29 cellular contexts compared by ENCODE assay signal in the genomic region with DNA sequence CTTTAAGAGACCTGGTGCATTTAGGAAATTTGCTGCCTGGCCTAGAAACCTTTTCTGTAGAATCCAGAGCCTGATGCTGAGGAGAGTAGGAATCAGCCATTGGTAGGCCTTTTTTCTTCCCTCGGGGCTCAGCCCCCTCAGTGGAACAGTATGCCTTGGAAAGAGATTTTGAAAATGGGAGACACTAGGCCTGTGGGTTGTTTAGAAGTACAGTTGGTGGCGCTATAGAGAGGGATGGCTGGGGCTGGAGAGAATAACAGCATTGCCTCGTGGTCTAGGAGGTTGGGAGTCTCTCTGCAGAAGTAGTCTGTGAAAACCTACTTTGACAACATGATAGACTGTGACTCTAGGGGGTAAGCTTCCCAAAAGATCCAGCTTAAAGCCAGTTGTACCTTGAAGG. TPM values are rescaled to one million over a fixed set of nuclear protein-coding genes. Genes with fewer than 3 reads are reported as not detected.
DNase-seq lines count a peak whose midpoint lies in the region; ATAC-seq and TF ChIP-seq lines count a peak whose summit lies in the region.
"Had no signal": no experiment of that assay in that cellular context is flagged by ENCODE, and none has a peak within 500 bp of the region (broad histone marks: within the 10 kb centered on the region; RNA-seq: fewer than 3 reads in every experiment).

No MANE protein-coding gene starts in this region.

- no peaks in the 10 kb centered on the region; the same call in 1 of the 2 replicates for H3K36me3 ChIP-seq in KMS-11 (ENCODE audit: insufficient read depth)
- peaks cover 77% of the 10 kb centered on the region for H3K36me3 ChIP-seq in WERI-Rb-1
- H3K36me3 ChIP-seq in mesendoderm (ENCODE audit: control insufficient read depth, insufficient read depth, low read length) = peaks cover 22% of the 10 kb centered on the region

- H3K4me1 ChIP-seq in KMS-11 (ENCODE audit: low read depth, poor library complexity, severe bottlenecking) = peaks cover 25% of the 10 kb centered on the region
- no peaks in the 10 kb centered on the region for H3K4me1 ChIP-seq in mesendoderm (ENCODE audit: control insufficient read depth, low read depth, low read length)
- H3K4me1 ChIP-seq: A549 had no signal

- CTCF ChIA-PET in activated CD4-positive, alpha-beta T cell treated with anti-CD3 and anti-CD28 coated beads, Interleukin-2, amount 10 ng/mL, durations not matched to agents 7 days and 5 days (lab: Charles Lee) = interaction anchor here (0.6 to 3.3 kb wide), 6 partner anchors 12 to 85 kb away, joined by 3 to 19 read pairs (median 3); partner anchors contain the start of gene RNU5D-1

- H3K4me2 ChIP-seq in KMS-11 = no peak overlapping the region
- H3K4me2 ChIP-seq in mesendoderm (ENCODE audit: low read length) = no peak overlapping the region
- H3K4me2 ChIP-seq: A549 had no signal

- H3K27me3 ChIP-seq in KMS-11 (ENCODE audit: insufficient read depth, low read depth) (no peaks in the 10 kb centered on the region), WERI-Rb-1 (ENCODE audit: insufficient read depth, low read depth, severe bottlenecking) (no peaks in the 10 kb centered on the region), mesendoderm (ENCODE audit: insufficient read depth, low read length, poor library complexity) (no peaks in the 10 kb centered on the region)
- H3K27me3 ChIP-seq: cardiac muscle cell had no signal

- no peak overlapping the region for H2BK5ac ChIP-seq in mesendoderm (ENCODE audit: low read length)

- H3K27me3 Mint-ChIP-seq in activated CD4-positive, alpha-beta T cell treated with anti-CD3 and anti-CD28 coated beads, Interleukin-2, amount 10 ng/mL, durations not matched to agents 7 days and 5 days = no peaks in the 10 kb centered on the region
- H3K27me3 Mint-ChIP-seq: CD8-positive, alpha-beta memory T cell; type B pancreatic cell had no signal

- no peak overlapping the region for H3K27ac ChIP-seq in KMS-11
- H3K27ac ChIP-seq in WERI-Rb-1 = no peak overlapping the region
- H3K27ac ChIP-seq in mesendoderm (ENCODE audit: low read depth, low read length) = no peak overlapping the region
- H3K27ac ChIP-seq: A549, cardiac muscle cell, coronary artery, RWPE1, SK-N-MC had no signal

- H3K56ac ChIP-seq in mesendoderm (ENCODE audit: low read length) = no peak overlapping the region

- H3K4ac ChIP-seq in mesendoderm (ENCODE audit: low read depth, low read length) = no peak overlapping the region

- no peak overlapping the region for H2BK120ac ChIP-seq in mesendoderm (ENCODE audit: low read depth, low read length)

- H3K9me3 ChIP-seq in WERI-Rb-1 (ENCODE audit: severe bottlenecking) = no peaks in the 10 kb centered on the region
- H3K9me3 ChIP-seq: A549, HAP-1 had no signal

- H4K20me1 ChIP-seq in KMS-11 (ENCODE audit: insufficient read depth) = no peaks in the 10 kb centered on the region

- peaks cover 56% of the 10 kb centered on the region for H3K36me3 Mint-ChIP-seq in activated CD4-positive, alpha-beta T cell treated with anti-CD3 and anti-CD28 coated beads, Interleukin-2, amount 10 ng/mL, durations not matched to agents 7 days and 5 days (ENCODE audit: low read depth)
- H3K36me3 Mint-ChIP-seq: CD8-positive, alpha-beta memory T cell had no signal

- H3K9ac ChIP-seq in KMS-11 = no peak overlapping the region
- H3K9ac ChIP-seq in mesendoderm (ENCODE audit: low read length) = no peak overlapping the region

- no peak overlapping the region for H4K8ac ChIP-seq in mesendoderm (ENCODE audit: low read depth, low read length)

- H3K9me3 Mint-ChIP-seq in activated CD4-positive, alpha-beta T cell treated with anti-CD3 and anti-CD28 coated beads, Interleukin-2, amount 10 ng/mL, durations not matched to agents 7 days and 5 days = no peaks in the 10 kb centered on the region
- H3K9me3 Mint-ChIP-seq: CD8-positive, alpha-beta memory T cell; nephron progenitor cell; type B pancreatic cell had no signal

- H3K27ac Mint-ChIP-seq in activated CD4-positive, alpha-beta T cell treated with anti-CD3 and anti-CD28 coated beads, Interleukin-2, amount 10 ng/mL, durations not matched to agents 7 days and 5 days = peak overlapping the region; percentile 6
- H3K27ac Mint-ChIP-seq: nephron progenitor cell, type B pancreatic cell had no signal

- no peak overlapping the region for H3K23ac ChIP-seq in mesendoderm (ENCODE audit: low read length)

- H3K4me1 Mint-ChIP-seq in activated CD4-positive, alpha-beta T cell treated with anti-CD3 and anti-CD28 coated beads, Interleukin-2, amount 10 ng/mL, durations not matched to agents 7 days and 5 days = peaks cover 33% of the 10 kb centered on the region

- H2AFZ ChIP-seq in KMS-11 (ENCODE audit: low read depth) = no peak overlapping the region

- no peak overlapping the region for H2AK5ac ChIP-seq in mesendoderm (ENCODE audit: low read length)

- H4K5ac ChIP-seq in mesendoderm (ENCODE audit: low read length) = no peak overlapping the region

- POLR2A ChIA-PET in activated CD4-positive, alpha-beta T cell treated with anti-CD3 and anti-CD28 coated beads, Interleukin-2, amount 10 ng/mL, durations not matched to agents 7 days and 5 days (lab: Charles Lee) = no interaction called here

- no peak overlapping the region for H3K18ac ChIP-seq in mesendoderm (ENCODE audit: low read length)

- H3K4me3 Mint-ChIP-seq in activated CD4-positive, alpha-beta T cell treated with anti-CD3 and anti-CD28 coated beads, Interleukin-2, amount 10 ng/mL, durations not matched to agents 7 days and 5 days = no peak overlapping the region
- H3K4me3 Mint-ChIP-seq: CD8-positive, alpha-beta memory T cell; nephron progenitor cell; type B pancreatic cell had no signal

- H3K4me3 ChIP-seq in KMS-11 (IDR thresholded peaks at IDR 0.05; ENCODE audit: insufficient read depth, low read depth, low read length) = no peak overlapping the region
- no peak overlapping the region for H3K4me3 ChIP-seq in WERI-Rb-1 (ENCODE audit: low read depth, low read length)
- no peak overlapping the region for H3K4me3 ChIP-seq in mesendoderm (ENCODE audit: low read length)
- H3K4me3 ChIP-seq: A549, cardiac muscle cell, coronary artery, HAP-1, SK-N-MC had no signal

- no peak overlapping the region for H2BK15ac ChIP-seq in mesendoderm (replicated peaks; ENCODE audit: low read depth)

- H3K79me2 ChIP-seq in KMS-11 (ENCODE audit: insufficient read depth, low read depth) (peaks cover 42% of the 10 kb centered on the region), mesendoderm (ENCODE audit: control insufficient read depth, insufficient read depth, low read length) (peaks cover 5% of the 10 kb centered on the region)

- TF ChIP-seq POLR2A in GM18505 (IDR thresholded peaks at IDR 0.05; ENCODE audit: borderline replicate concordance, extremely low read depth, insufficient read depth, insufficient read length) = no peak

- no peak for DNase-seq in activated CD4-positive, alpha-beta T cell treated with anti-CD3 and anti-CD28 coated beads, Interleukin-2, amount 10 ng/mL, durations not matched to agents 7 days and 5 days
- no peak for DNase-seq in activated CD4-positive, alpha-beta T cell treated with anti-CD3 and anti-CD28 coated beads for 48 hours
- DNase-seq in WERI-Rb-1 = no peak
- peak; percentile 32 for DNase-seq in mesendoderm
- no peak for DNase-seq in occipital lobe (lab: John Stamatoyannopoulos, UW)
- DNase-seq: activated naive CD4-positive, alpha-beta T cell treated with anti-CD3 and anti-CD28 coated beads, Interleukin-2, amount 50 U/mL, for 16 hours; anterior cingulate cortex; CD8-positive, alpha-beta memory T cell; DMS 273 treated with DMSO at 0.1 percent for 48 hours; effector memory CD4-positive, alpha-beta T cell; foreskin fibroblast; mammary epithelial cell; NCI-H1092; NCI-H187 treated with DMSO at 0.1 percent for 48 hours; NCI-H226; nephron progenitor cell; right cardiac atrium; T1000 had no signal

- no CpG with 5 or more reads among the region's 3 CpGs for WGBS in mesendoderm (ENCODE audit: extremely low coverage, insufficient coverage, low lambda C conversion rate)

- TF ChIP-seq CTCF in KMS-11 (conservative IDR thresholded peaks at IDR 0.05; ENCODE audit: low read depth, low read length) (0 out of 2 replicates have a peak, but pooled peaks have one; percentile 8), WERI-Rb-1 (IDR thresholded peaks at IDR 0.05; ENCODE audit: low read depth, low read length) (0 out of 2 replicates have a peak, but pooled peaks have one; percentile 18)

- ATAC-seq in HG02970 (IDR thresholded peaks at IDR 0.05; ENCODE audit: low FRiP score, unreplicated experiment) (no peak), GM18505 (IDR thresholded peaks at IDR 0.05; ENCODE audit: unreplicated experiment) (no peak)
- ATAC-seq: right cardiac atrium had no signal

- peaks cover 11% of the 10 kb centered on the region for H3K79me1 ChIP-seq in mesendoderm (ENCODE audit: low read length)

RNA-seq across cellular contexts. Expression of gene KIF2C, which starts 8.2 kb away (rescaled TPM):
- 100 to 1,000 TPM; 110 to 121 TPM for total RNA-seq in activated CD4-positive, alpha-beta T cell treated with anti-CD3 and anti-CD28 coated beads, Interleukin-2, amount 10 ng/mL, durations not matched to agents 7 days and 5 days
- 52.5 TPM for polyA plus RNA-seq in mesendoderm (2013, experiment 1 of 2)
- 50.5 TPM for polyA plus RNA-seq in mesendoderm (2013, experiment 2 of 2)
- 2.5 TPM for total RNA-seq in occipital lobe

RNA-seq across cellular contexts. Expression of gene RNU5D-1, which starts 16.9 kb away (rescaled TPM):
- not detected for total RNA-seq in activated CD4-positive, alpha-beta T cell treated with anti-CD3 and anti-CD28 coated beads, Interleukin-2, amount 10 ng/mL, durations not matched to agents 7 days and 5 days
- not detected for polyA plus RNA-seq in mesendoderm (2013, experiment 1 of 2)
- not detected for polyA plus RNA-seq in mesendoderm (2013, experiment 2 of 2)
- total RNA-seq in occipital lobe = not detected
- total RNA-seq: cardiac muscle cell; CD8-positive, alpha-beta memory T cell; mammary epithelial cell; right cardiac atrium had no signal
- polyA plus RNA-seq: A549; cardiac muscle cell; CD8-positive, alpha-beta memory T cell; esophagus; mammary epithelial cell; right cardiac atrium had no signal

RNA-seq across cellular contexts. Expression of gene RPS8, which starts 27.5 kb away (rescaled TPM):
- 1,000 to 10,000 TPM; 1,879 to 1,968 TPM for total RNA-seq in activated CD4-positive, alpha-beta T cell treated with anti-CD3 and anti-CD28 coated beads, Interleukin-2, amount 10 ng/mL, durations not matched to agents 7 days and 5 days
- polyA plus RNA-seq in mesendoderm (2013, experiment 1 of 2) = 6,091 TPM
- polyA plus RNA-seq in mesendoderm (2013, experiment 2 of 2) = 6,012 TPM
- total RNA-seq in occipital lobe = 1,634 TPM

RNA-seq across cellular contexts. Expression of gene BEST4, which starts 40.1 kb away (rescaled TPM):
- total RNA-seq in activated CD4-positive, alpha-beta T cell treated with anti-CD3 and anti-CD28 coated beads, Interleukin-2, amount 10 ng/mL, durations not matched to agents 7 days and 5 days = under 1 TPM; 0.42 to 0.55 TPM
- 0.56 TPM for polyA plus RNA-seq in mesendoderm (2013, experiment 1 of 2)
- polyA plus RNA-seq in mesendoderm (2013, experiment 2 of 2) = 0.55 TPM
- total RNA-seq in occipital lobe = 0.16 TPM

RNA-seq across cellular contexts. Expression of gene PLK3, which starts 52.3 kb away (rescaled TPM):
- 10 to 100 TPM; 54.3 to 57.5 TPM for total RNA-seq in activated CD4-positive, alpha-beta T cell treated with anti-CD3 and anti-CD28 coated beads, Interleukin-2, amount 10 ng/mL, durations not matched to agents 7 days and 5 days
- polyA plus RNA-seq in mesendoderm (2013, experiment 1 of 2) = 6.3 TPM
- 6.2 TPM for polyA plus RNA-seq in mesendoderm (2013, experiment 2 of 2)
- total RNA-seq in occipital lobe = 10.0 TPM

Comparison
In these comparisons a context has a peak if more than half of its experiments do, and no peak if none do; other contexts are left out.
1. RNA of gene KIF2C, which starts 8.2 kb away (total RNA-seq): 110 to 121 TPM in activated CD4-positive, alpha-beta T cell treated with anti-CD3 and anti-CD28 coated beads, Interleukin-2, amount 10 ng/mL, durations not matched to agents 7 days and 5 days; 2.5 TPM in occipital lobe (single experiment); every median in the first group is over 10 times any median in the second.